23 cellular contexts compared by ENCODE assay signal in genomic region chr1:914891-915280, GRCh38. TPM values are rescaled to one million over a fixed set of nuclear protein-coding genes. Genes with fewer than 3 reads are reported as not detected.
DNase-seq lines count a peak whose midpoint lies in the region; ATAC-seq and TF ChIP-seq lines count a peak whose summit lies in the region.
"Had no signal": no experiment of that assay in that cellular context is flagged by ENCODE, and none has a peak within 500 bp of the region (broad histone marks: within the 10 kb centered on the region; RNA-seq: fewer than 3 reads in every experiment).

No MANE protein-coding gene starts in this region.

- H3K4me2 ChIP-seq in BLaER1 = peak overlapping the region; percentile 93
- no peak overlapping the region for H3K4me2 ChIP-seq in osteoblast (ENCODE audit: insufficient read depth, low read length)
- H3K4me2 ChIP-seq: GM23338 had no signal

- H3K36me3 ChIP-seq in A673 (ENCODE audit: insufficient read depth, low read length, poor library complexity, severe bottlenecking) (no peaks in the 10 kb centered on the region), BLaER1 (no peaks in the 10 kb centered on the region), osteoblast (ENCODE audit: insufficient read depth, low read length) (no peaks in the 10 kb centered on the region)

- CTCF ChIA-PET in A673 (lab: Charles Lee) = no interaction called here

- H3K27ac ChIP-seq in A673 (ENCODE audit: low read depth, low read length, poor library complexity, severe bottlenecking) = no peak overlapping the region
- peak overlapping the region; percentile 50 for H3K27ac ChIP-seq in BLaER1
- peak overlapping the region; percentile 99 for H3K27ac ChIP-seq in VCaP
- H3K27ac ChIP-seq in osteoblast (ENCODE audit: low read depth, low read length) = no peak overlapping the region

- H2AFZ ChIP-seq in osteoblast (ENCODE audit: low read length) = no peak overlapping the region
- H2AFZ ChIP-seq: GM23338 had no signal

- H3K27me3 ChIP-seq in A673 (replicated peaks; ENCODE audit: insufficient read depth, low read depth, low read length, poor library complexity) = no peaks in the 10 kb centered on the region
- no peaks in the 10 kb centered on the region for H3K27me3 ChIP-seq in BLaER1
- H3K27me3 ChIP-seq in osteoblast (ENCODE audit: insufficient read depth, low read length) = peaks cover 61% of the 10 kb centered on the region

- intact Hi-C loops in A673 (cut with micrococcal nuclease; ENCODE audit: unreplicated experiment) = no loop called here
- intact Hi-C loops in activated CD4-positive, alpha-beta T cell treated with anti-CD3 and anti-CD28 coated beads, Interleukin-2, amount 10 ng/mL, durations not matched to agents 24 days and 14 days (cut with micrococcal nuclease) = no loop called here

- BruUV-seq in A673 (replicated peaks; lab: Mats Ljungman, UMichigan) = TSS peak; percentile 46

- ATAC-seq in omental fat pad (ENCODE audit: low FRiP score) = no peak
- ATAC-seq: GM23338, HCT116 had no signal

- peaks cover 6% of the 10 kb centered on the region for H3K4me1 Mint-ChIP-seq in activated CD4-positive, alpha-beta T cell treated with anti-CD3 and anti-CD28 coated beads, Interleukin-2, amount 10 ng/mL, durations not matched to agents 24 days and 14 days

- H3K79me2 ChIP-seq in osteoblast (ENCODE audit: insufficient read depth, low read length) = no peaks in the 10 kb centered on the region

- H3K4me1 ChIP-seq in A673 (ENCODE audit: insufficient read depth, low read length, poor library complexity, severe bottlenecking) = peaks cover 38% of the 10 kb centered on the region
- H3K4me1 ChIP-seq in BLaER1 = peaks cover 99% of the 10 kb centered on the region
- H3K4me1 ChIP-seq in osteoblast (ENCODE audit: insufficient read depth, low read length) = peaks cover 13% of the 10 kb centered on the region

- POLR2A ChIA-PET in A673 (lab: Charles Lee; ENCODE audit: low non-redundant PET) = no interaction called here

- H3K27me3 Mint-ChIP-seq in activated CD4-positive, alpha-beta T cell treated with anti-CD3 and anti-CD28 coated beads, Interleukin-2, amount 10 ng/mL, durations not matched to agents 24 days and 14 days = peaks cover 20% of the 10 kb centered on the region

- no peaks in the 10 kb centered on the region for H3K9me3 Mint-ChIP-seq in activated CD4-positive, alpha-beta T cell treated with anti-CD3 and anti-CD28 coated beads, Interleukin-2, amount 10 ng/mL, durations not matched to agents 24 days and 14 days
- H3K9me3 Mint-ChIP-seq: IgD-negative memory B cell had no signal

- no peak overlapping the region for H3K27ac Mint-ChIP-seq in activated CD4-positive, alpha-beta T cell treated with anti-CD3 and anti-CD28 coated beads, Interleukin-2, amount 10 ng/mL, durations not matched to agents 24 days and 14 days
- H3K27ac Mint-ChIP-seq: GM23338, IgD-negative memory B cell had no signal

- H3K9me3 ChIP-seq in A673 (ENCODE audit: low read depth, low read length, poor library complexity, severe bottlenecking) = no peaks in the 10 kb centered on the region
- no peaks in the 10 kb centered on the region for H3K9me3 ChIP-seq in BLaER1
- no peaks in the 10 kb centered on the region for H3K9me3 ChIP-seq in osteoblast (ENCODE audit: low read depth, low read length)

- H3K9ac ChIP-seq in BLaER1 = peak overlapping the region; percentile 36; the same call in 1 of the 2 replicates

- DNase-seq in A673 (ENCODE audit: low spot score) (no peak), osteoblast (ENCODE audit: insufficient read length, low spot score, missing footprints) (peak; percentile 91), omental fat pad (ENCODE audit: low spot score) (no peak), NAMALWA (ENCODE audit: low spot score) (no peak)
- no peak for DNase-seq in activated CD4-positive, alpha-beta T cell treated with anti-CD3 and anti-CD28 coated beads, Interleukin-2, amount 10 ng/mL, durations not matched to agents 24 days and 14 days
- DNase-seq: ACHN, C1 segment of cervical spinal cord, DMS153, Karpas-422, NCI-H1417, NCI-H1694 treated with DMSO at 0.1 percent for 48 hours, NCI-H2081 treated with DMSO at 0.1 percent for 48 hours, NCI-H446, NCI-H526 treated with DMSO at 0.1 percent for 48 hours, OCI-M1, SHP77 had no signal

- H3K36me3 Mint-ChIP-seq in activated CD4-positive, alpha-beta T cell treated with anti-CD3 and anti-CD28 coated beads, Interleukin-2, amount 10 ng/mL, durations not matched to agents 24 days and 14 days (ENCODE audit: low read depth) = no peaks in the 10 kb centered on the region
- H3K36me3 Mint-ChIP-seq: CD8-positive, alpha-beta memory T cell; IgD-negative memory B cell had no signal

- no peak overlapping the region for H3K4me3 ChIP-seq in A673 (ENCODE audit: low read depth, low read length, poor library complexity, severe bottlenecking)
- H3K4me3 ChIP-seq in BLaER1 = no peak overlapping the region
- H3K4me3 ChIP-seq in osteoblast (ENCODE audit: insufficient read depth, low read length) = no peak overlapping the region
- H3K4me3 ChIP-seq: GM23338 had no signal

- no peak overlapping the region for H3K4me3 Mint-ChIP-seq in activated CD4-positive, alpha-beta T cell treated with anti-CD3 and anti-CD28 coated beads, Interleukin-2, amount 10 ng/mL, durations not matched to agents 24 days and 14 days
- H3K4me3 Mint-ChIP-seq: CD8-positive, alpha-beta memory T cell; GM23338 had no signal

- TF ChIP-seq CTCF in A673 (conservative IDR thresholded peaks at IDR 0.05; ENCODE audit: low read depth, low read length) = no peak
- no peak for TF ChIP-seq CTCF in VCaP (conservative IDR thresholded peaks at IDR 0.05)
- no peak for TF ChIP-seq CTCF in osteoblast (IDR thresholded peaks at IDR 0.05; ENCODE audit: extremely low read depth, low read depth, low read length)
- no peak for TF ChIP-seq CTCF in omental fat pad (IDR thresholded peaks at IDR 0.05)

- no peaks in the 10 kb centered on the region; the same call in 1 of the 2 replicates for H4K20me1 ChIP-seq in BLaER1
- H4K20me1 ChIP-seq in osteoblast (ENCODE audit: insufficient read depth, low read length) = no peaks in the 10 kb centered on the region

RNA-seq across cellular contexts. Expression of gene SAMD11, which starts 8.8 kb away (rescaled TPM):
- total RNA-seq in A673 (2021) (24.1 and 28.4 TPM in 2 replicates), osteoblast (7.7 and 8.3 TPM in 2 replicates), omental fat pad (1 to 10 TPM in 3 of 4 donors, under 1 TPM in 1; 0.96 to 7.7 (median 1.3) TPM)
- total RNA-seq in activated CD4-positive, alpha-beta T cell treated with anti-CD3 and anti-CD28 coated beads, Interleukin-2, amount 10 ng/mL, durations not matched to agents 24 days and 14 days = not detected in 2 replicates
- total RNA-seq: CD8-positive, alpha-beta memory T cell; MCF 10A had no signal

RNA-seq across cellular contexts. Expression of gene NOC2L, which starts 44.2 kb away (rescaled TPM):
- total RNA-seq in A673 (2021) = 197 and 214 TPM in 2 replicates
- 47.7 and 47.8 TPM in 2 replicates for total RNA-seq in osteoblast
- total RNA-seq in activated CD4-positive, alpha-beta T cell treated with anti-CD3 and anti-CD28 coated beads, Interleukin-2, amount 10 ng/mL, durations not matched to agents 24 days and 14 days = 190 and 192 TPM in 2 replicates
- total RNA-seq in omental fat pad = 10 to 100 TPM; 29.2 to 63.5 (median 31.3) TPM

RNA-seq across cellular contexts. Expression of gene KLHL17, which starts 45.5 kb away (rescaled TPM):
- total RNA-seq in A673 (2021) = 43.3 and 48.3 TPM in 2 replicates
- 5.4 and 6.2 TPM in 2 replicates for total RNA-seq in osteoblast
- 46.4 and 48.1 TPM in 2 replicates for total RNA-seq in activated CD4-positive, alpha-beta T cell treated with anti-CD3 and anti-CD28 coated beads, Interleukin-2, amount 10 ng/mL, durations not matched to agents 24 days and 14 days
- total RNA-seq in omental fat pad = 1 to 10 TPM; 3.4 to 6.8 (median 6.2) TPM

RNA-seq across cellular contexts. Expression of gene PLEKHN1, which starts 51.4 kb away (rescaled TPM):
- total RNA-seq in A673 (2021) (not detected in 2 replicates), osteoblast (0.36 and 0.88 TPM in 2 replicates), omental fat pad (under 1 TPM in 3 of 4 donors, not detected in 1; 0.19 to 0.48 (median 0.25) TPM)
- 1.8 and 2.8 TPM in 2 replicates for total RNA-seq in activated CD4-positive, alpha-beta T cell treated with anti-CD3 and anti-CD28 coated beads, Interleukin-2, amount 10 ng/mL, durations not matched to agents 24 days and 14 days

Comparison
In these comparisons a context has a peak if more than half of its experiments do, and no peak if none do; other contexts are left out.
1. H3K27ac ChIP-seq: peak in BLaER1 (single experiment) and VCaP (single experiment); none in A673 (single experiment) and osteoblast (single experiment).